1 cellular context compared by ENCODE assay signal in the genomic region with DNA sequence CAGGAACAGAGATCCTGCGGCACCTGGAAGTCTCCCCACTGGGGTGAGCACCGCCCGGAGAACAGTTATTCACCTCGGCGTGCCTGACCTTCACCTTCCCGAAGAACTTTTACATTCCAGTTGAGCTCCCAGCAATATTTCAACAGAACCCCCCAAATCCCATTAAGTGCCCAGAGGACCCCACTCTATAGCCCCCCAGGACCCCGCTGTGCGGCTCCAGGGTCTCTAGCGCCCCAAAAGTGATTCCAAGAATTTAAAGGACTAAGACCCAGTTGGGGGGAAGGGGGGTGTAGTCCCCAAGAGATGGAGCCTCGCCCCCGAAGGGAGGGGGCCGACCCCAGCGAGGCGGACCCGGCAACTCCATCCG.
A peak's percentile ranks its signal among the peaks of the same experiment; 100 is the strongest.
TF ChIP-seq lines count a peak whose summit lies in the region.

No MANE protein-coding gene starts in this region.

TF ChIP-seq in SK-N-SH, 30 proteins besides CTCF, POLR2A, EP300 and RAD21:
- TF ChIP-seq, protein P1, sequence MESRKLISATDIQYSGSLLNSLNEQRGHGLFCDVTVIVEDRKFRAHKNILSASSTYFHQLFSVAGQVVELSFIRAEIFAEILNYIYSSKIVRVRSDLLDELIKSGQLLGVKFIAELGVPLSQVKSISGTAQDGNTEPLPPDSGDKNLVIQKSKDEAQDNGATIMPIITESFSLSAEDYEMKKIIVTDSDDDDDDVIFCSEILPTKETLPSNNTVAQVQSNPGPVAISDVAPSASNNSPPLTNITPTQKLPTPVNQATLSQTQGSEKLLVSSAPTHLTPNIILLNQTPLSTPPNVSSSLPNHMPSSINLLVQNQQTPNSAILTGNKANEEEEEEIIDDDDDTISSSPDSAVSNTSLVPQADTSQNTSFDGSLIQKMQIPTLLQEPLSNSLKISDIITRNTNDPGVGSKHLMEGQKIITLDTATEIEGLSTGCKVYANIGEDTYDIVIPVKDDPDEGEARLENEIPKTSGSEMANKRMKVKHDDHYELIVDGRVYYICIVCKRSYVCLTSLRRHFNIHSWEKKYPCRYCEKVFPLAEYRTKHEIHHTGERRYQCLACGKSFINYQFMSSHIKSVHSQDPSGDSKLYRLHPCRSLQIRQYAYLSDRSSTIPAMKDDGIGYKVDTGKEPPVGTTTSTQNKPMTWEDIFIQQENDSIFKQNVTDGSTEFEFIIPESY (IDR thresholded peaks at IDR 0.05; ENCODE audit: borderline replicate concordance, low read depth) = no peak
- TF ChIP-seq, protein P2, sequence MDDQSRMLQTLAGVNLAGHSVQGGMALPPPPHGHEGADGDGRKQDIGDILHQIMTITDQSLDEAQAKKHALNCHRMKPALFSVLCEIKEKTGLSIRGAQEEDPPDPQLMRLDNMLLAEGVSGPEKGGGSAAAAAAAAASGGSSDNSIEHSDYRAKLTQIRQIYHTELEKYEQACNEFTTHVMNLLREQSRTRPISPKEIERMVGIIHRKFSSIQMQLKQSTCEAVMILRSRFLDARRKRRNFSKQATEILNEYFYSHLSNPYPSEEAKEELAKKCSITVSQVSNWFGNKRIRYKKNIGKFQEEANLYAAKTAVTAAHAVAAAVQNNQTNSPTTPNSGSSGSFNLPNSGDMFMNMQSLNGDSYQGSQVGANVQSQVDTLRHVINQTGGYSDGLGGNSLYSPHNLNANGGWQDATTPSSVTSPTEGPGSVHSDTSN (IDR thresholded peaks at IDR 0.05) = no peak
- no peak for TF ChIP-seq RCOR1 (IDR thresholded peaks at IDR 0.05; ENCODE audit: low read length)
- TF ChIP-seq, protein P3, sequence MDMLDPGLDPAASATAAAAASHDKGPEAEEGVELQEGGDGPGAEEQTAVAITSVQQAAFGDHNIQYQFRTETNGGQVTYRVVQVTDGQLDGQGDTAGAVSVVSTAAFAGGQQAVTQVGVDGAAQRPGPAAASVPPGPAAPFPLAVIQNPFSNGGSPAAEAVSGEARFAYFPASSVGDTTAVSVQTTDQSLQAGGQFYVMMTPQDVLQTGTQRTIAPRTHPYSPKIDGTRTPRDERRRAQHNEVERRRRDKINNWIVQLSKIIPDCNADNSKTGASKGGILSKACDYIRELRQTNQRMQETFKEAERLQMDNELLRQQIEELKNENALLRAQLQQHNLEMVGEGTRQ (IDR thresholded peaks at IDR 0.05; ENCODE audit: borderline replicate concordance, low read depth, low read length) = no peak
- TF ChIP-seq, protein P4, sequence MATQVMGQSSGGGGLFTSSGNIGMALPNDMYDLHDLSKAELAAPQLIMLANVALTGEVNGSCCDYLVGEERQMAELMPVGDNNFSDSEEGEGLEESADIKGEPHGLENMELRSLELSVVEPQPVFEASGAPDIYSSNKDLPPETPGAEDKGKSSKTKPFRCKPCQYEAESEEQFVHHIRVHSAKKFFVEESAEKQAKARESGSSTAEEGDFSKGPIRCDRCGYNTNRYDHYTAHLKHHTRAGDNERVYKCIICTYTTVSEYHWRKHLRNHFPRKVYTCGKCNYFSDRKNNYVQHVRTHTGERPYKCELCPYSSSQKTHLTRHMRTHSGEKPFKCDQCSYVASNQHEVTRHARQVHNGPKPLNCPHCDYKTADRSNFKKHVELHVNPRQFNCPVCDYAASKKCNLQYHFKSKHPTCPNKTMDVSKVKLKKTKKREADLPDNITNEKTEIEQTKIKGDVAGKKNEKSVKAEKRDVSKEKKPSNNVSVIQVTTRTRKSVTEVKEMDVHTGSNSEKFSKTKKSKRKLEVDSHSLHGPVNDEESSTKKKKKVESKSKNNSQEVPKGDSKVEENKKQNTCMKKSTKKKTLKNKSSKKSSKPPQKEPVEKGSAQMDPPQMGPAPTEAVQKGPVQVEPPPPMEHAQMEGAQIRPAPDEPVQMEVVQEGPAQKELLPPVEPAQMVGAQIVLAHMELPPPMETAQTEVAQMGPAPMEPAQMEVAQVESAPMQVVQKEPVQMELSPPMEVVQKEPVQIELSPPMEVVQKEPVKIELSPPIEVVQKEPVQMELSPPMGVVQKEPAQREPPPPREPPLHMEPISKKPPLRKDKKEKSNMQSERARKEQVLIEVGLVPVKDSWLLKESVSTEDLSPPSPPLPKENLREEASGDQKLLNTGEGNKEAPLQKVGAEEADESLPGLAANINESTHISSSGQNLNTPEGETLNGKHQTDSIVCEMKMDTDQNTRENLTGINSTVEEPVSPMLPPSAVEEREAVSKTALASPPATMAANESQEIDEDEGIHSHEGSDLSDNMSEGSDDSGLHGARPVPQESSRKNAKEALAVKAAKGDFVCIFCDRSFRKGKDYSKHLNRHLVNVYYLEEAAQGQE (IDR thresholded peaks at IDR 0.05; ENCODE audit: low read depth, low read length) = 0 out of 2 replicates have a peak, but pooled peaks have one; percentile 7
